ENCODE assay signal across 9 cellular contexts in genomic region chr12:57735952-57736742, GRCh38. TPM values are rescaled to one million over a fixed set of nuclear protein-coding genes. Genes with fewer than 3 reads are reported as not detected.
DNase-seq lines count a peak whose midpoint lies in the region; ATAC-seq and TF ChIP-seq lines count a peak whose summit lies in the region.
"Had no signal": no experiment of that assay in that cellular context is flagged by ENCODE, and none has a peak within 500 bp of the region (broad histone marks: within the 10 kb centered on the region; RNA-seq: fewer than 3 reads in every experiment).

No MANE protein-coding gene starts in this region.

- peaks cover 23% of the 10 kb centered on the region for H3K4me1 ChIP-seq in hepatocyte (ENCODE audit: insufficient read depth)

- intact Hi-C loops in activated CD4-positive, alpha-beta T cell treated with anti-CD3 and anti-CD28 coated beads, Interleukin-2, amount 10 ng/mL, durations not matched to agents 24 days and 14 days (cut with micrococcal nuclease): no loop called here

- no peak for DNase-seq in activated CD4-positive, alpha-beta T cell treated with anti-CD3 and anti-CD28 coated beads, Interleukin-2, amount 10 ng/mL, durations not matched to agents 24 days and 14 days
- DNase-seq in activated CD4-positive, alpha-beta T cell treated with anti-CD3 and anti-CD28 coated beads for 1 hour: no peak
- DNase-seq in hepatocyte (ENCODE audit: low spot score) (peak; percentile 56), GM13976 (ENCODE audit: low spot score) (no peak)
- DNase-seq in stimulated activated naive B cell treated with anti-CD40 and anti-IgM and Interleukin-4, amounts not matched to agents 10 μg/mL and 1 μg/mL and 100 μg/mL, for 72 hours: no peak
- no peak for DNase-seq in stimulated activated CD4-positive, alpha-beta T cell treated with anti-CD3 and anti-CD28 coated beads, Interleukin-4, amount 100 ng/mL, for 1 hour
- DNase-seq: DND-41 had no signal

- no peak overlapping the region for H3K4me3 Mint-ChIP-seq in activated CD4-positive, alpha-beta T cell treated with anti-CD3 and anti-CD28 coated beads, Interleukin-2, amount 10 ng/mL, durations not matched to agents 24 days and 14 days
- H3K4me3 Mint-ChIP-seq in stimulated activated naive B cell treated with anti-CD40 and anti-IgM and Interleukin-4, amounts not matched to agents 10 μg/mL and 1 μg/mL and 100 μg/mL, for 72 hours: no peak overlapping the region

- H3K27ac ChIP-seq in VCaP: no peak overlapping the region
- H3K27ac ChIP-seq in hepatocyte: no peak overlapping the region

- no peaks in the 10 kb centered on the region for H3K79me2 ChIP-seq in hepatocyte

- no peaks in the 10 kb centered on the region for H4K20me1 ChIP-seq in hepatocyte (ENCODE audit: insufficient read depth, poor library complexity, severe bottlenecking)

- H3K9me3 Mint-ChIP-seq in activated CD4-positive, alpha-beta T cell treated with anti-CD3 and anti-CD28 coated beads, Interleukin-2, amount 10 ng/mL, durations not matched to agents 24 days and 14 days: no peaks in the 10 kb centered on the region
- H3K9me3 Mint-ChIP-seq in stimulated activated naive B cell treated with anti-CD40 and anti-IgM and Interleukin-4, amounts not matched to agents 10 μg/mL and 1 μg/mL and 100 μg/mL, for 72 hours: no peaks in the 10 kb centered on the region

- 2% methylated on average over 41 of the region's 49 CpGs for WGBS in hepatocyte (ENCODE audit: low lambda C conversion rate, missing lambda C conversion rate)

- H3K4me1 Mint-ChIP-seq in activated CD4-positive, alpha-beta T cell treated with anti-CD3 and anti-CD28 coated beads, Interleukin-2, amount 10 ng/mL, durations not matched to agents 24 days and 14 days: peaks cover 28% of the 10 kb centered on the region
- H3K4me1 Mint-ChIP-seq in stimulated activated naive B cell treated with anti-CD40 and anti-IgM and Interleukin-4, amounts not matched to agents 10 μg/mL and 1 μg/mL and 100 μg/mL, for 72 hours: peaks cover 17 to 20% of the 10 kb centered on the region in 2 donors

- H3K36me3 ChIP-seq in hepatocyte (replicated peaks; ENCODE audit: insufficient read depth, low read depth): no peaks in the 10 kb centered on the region

- H3K27me3 ChIP-seq in hepatocyte: peaks cover 100% of the 10 kb centered on the region

- ATAC-seq in stimulated activated naive B cell treated with anti-CD40 and anti-IgM and Interleukin-4, amounts not matched to agents 10 μg/mL and 1 μg/mL and 100 μg/mL, for 72 hours (replicated peaks): no peak
- no peak for ATAC-seq in HG03095 (IDR thresholded peaks at IDR 0.05; ENCODE audit: unreplicated experiment)

- H3K9me3 ChIP-seq in hepatocyte (ENCODE audit: low read depth): no peaks in the 10 kb centered on the region

- H2AFZ ChIP-seq in hepatocyte: peak overlapping the region; percentile 45

- H3K4me2 ChIP-seq in hepatocyte: peak overlapping the region; percentile 94

- no peaks in the 10 kb centered on the region for H3K27me3 Mint-ChIP-seq in activated CD4-positive, alpha-beta T cell treated with anti-CD3 and anti-CD28 coated beads, Interleukin-2, amount 10 ng/mL, durations not matched to agents 24 days and 14 days
- no peaks in the 10 kb centered on the region for H3K27me3 Mint-ChIP-seq in stimulated activated naive B cell treated with anti-CD40 and anti-IgM and Interleukin-4, amounts not matched to agents 10 μg/mL and 1 μg/mL and 100 μg/mL, for 72 hours

- peaks cover 43% of the 10 kb centered on the region for H3K36me3 Mint-ChIP-seq in activated CD4-positive, alpha-beta T cell treated with anti-CD3 and anti-CD28 coated beads, Interleukin-2, amount 10 ng/mL, durations not matched to agents 24 days and 14 days (ENCODE audit: low read depth)
- H3K36me3 Mint-ChIP-seq in stimulated activated naive B cell treated with anti-CD40 and anti-IgM and Interleukin-4, amounts not matched to agents 10 μg/mL and 1 μg/mL and 100 μg/mL, for 72 hours: peaks cover 29 to 59% of the 10 kb centered on the region in 2 donors

- no peaks in the 10 kb centered on the region for H3K9me2 ChIP-seq in hepatocyte (replicated peaks; ENCODE audit: insufficient read depth)

- no peak overlapping the region for H3K4me3 ChIP-seq in hepatocyte

- in situ Hi-C loops in GM13976 (cut with MboI; ENCODE audit: low sequenced_read_pairs, unreplicated experiment): no loop called here

- TF ChIP-seq CTCF in VCaP (conservative IDR thresholded peaks at IDR 0.05) (peak; percentile 74), hepatocyte (IDR thresholded peaks at IDR 0.05; ENCODE audit: poor library complexity) (peak; percentile 37), GM13976 (IDR thresholded peaks at IDR 0.05; ENCODE audit: borderline replicate concordance, control extremely low read depth, extremely low read depth, insufficient read depth, missing control alignments) (no peak)

- H3K27ac Mint-ChIP-seq in activated CD4-positive, alpha-beta T cell treated with anti-CD3 and anti-CD28 coated beads, Interleukin-2, amount 10 ng/mL, durations not matched to agents 24 days and 14 days: peak overlapping the region; percentile 60
- H3K27ac Mint-ChIP-seq in stimulated activated naive B cell treated with anti-CD40 and anti-IgM and Interleukin-4, amounts not matched to agents 10 μg/mL and 1 μg/mL and 100 μg/mL, for 72 hours: peak overlapping the region; percentile 76

RNA-seq across cellular contexts. Expression of gene AGAP2, which starts 2.4 kb away (rescaled TPM):
- 27.1 and 28.2 TPM in 2 replicates for total RNA-seq in activated CD4-positive, alpha-beta T cell treated with anti-CD3 and anti-CD28 coated beads, Interleukin-2, amount 10 ng/mL, durations not matched to agents 24 days and 14 days
- 0.33 and 0.76 TPM in 2 replicates for total RNA-seq in hepatocyte
- 0.04 TPM in 2 replicates for polyA plus RNA-seq in hepatocyte

RNA-seq across cellular contexts. Expression of gene TSPAN31, which starts 8.7 kb away (rescaled TPM):
- total RNA-seq in activated CD4-positive, alpha-beta T cell treated with anti-CD3 and anti-CD28 coated beads, Interleukin-2, amount 10 ng/mL, durations not matched to agents 24 days and 14 days: 19.2 and 19.4 TPM in 2 replicates
- 77.6 and 81.3 TPM in 2 replicates for total RNA-seq in hepatocyte
- polyA plus RNA-seq in hepatocyte: 54.9 and 69.2 TPM in 2 replicates

RNA-seq across cellular contexts. Expression of gene CDK4, which starts 16.0 kb away (rescaled TPM):
- 240 and 248 TPM in 2 replicates for total RNA-seq in activated CD4-positive, alpha-beta T cell treated with anti-CD3 and anti-CD28 coated beads, Interleukin-2, amount 10 ng/mL, durations not matched to agents 24 days and 14 days
- total RNA-seq in hepatocyte: 306 and 339 TPM in 2 replicates
- polyA plus RNA-seq in hepatocyte: 308 and 315 TPM in 2 replicates

RNA-seq across cellular contexts. Expression of gene MARCHF9, which starts 18.8 kb away (rescaled TPM):
- 21.6 and 22.7 TPM in 2 replicates for total RNA-seq in activated CD4-positive, alpha-beta T cell treated with anti-CD3 and anti-CD28 coated beads, Interleukin-2, amount 10 ng/mL, durations not matched to agents 24 days and 14 days
- 14.6 and 16.9 TPM in 2 replicates for total RNA-seq in hepatocyte
- 13.6 and 14.8 TPM in 2 replicates for polyA plus RNA-seq in hepatocyte

RNA-seq across cellular contexts. Expression of gene CYP27B1, which starts 30.7 kb away (rescaled TPM):
- total RNA-seq in activated CD4-positive, alpha-beta T cell treated with anti-CD3 and anti-CD28 coated beads, Interleukin-2, amount 10 ng/mL, durations not matched to agents 24 days and 14 days: 12.3 and 12.7 TPM in 2 replicates
- 0.23 and 2.9 TPM in 2 replicates for total RNA-seq in hepatocyte
- polyA plus RNA-seq in hepatocyte: 0.89 and 2.3 TPM in 2 replicates

Comparison
In these comparisons a context has a peak if more than half of its experiments do, and no peak if none do; other contexts are left out.
1. RNA of gene AGAP2, which starts 2.4 kb away (total RNA-seq): 27.1 to 28.2 TPM in activated CD4-positive, alpha-beta T cell treated with anti-CD3 and anti-CD28 coated beads, Interleukin-2, amount 10 ng/mL, durations not matched to agents 24 days and 14 days; 0.33 to 0.76 TPM in hepatocyte; every median in the first group is over 10 times any median in the second.